8 cellular contexts compared by ENCODE assay signal in the genomic region with DNA sequence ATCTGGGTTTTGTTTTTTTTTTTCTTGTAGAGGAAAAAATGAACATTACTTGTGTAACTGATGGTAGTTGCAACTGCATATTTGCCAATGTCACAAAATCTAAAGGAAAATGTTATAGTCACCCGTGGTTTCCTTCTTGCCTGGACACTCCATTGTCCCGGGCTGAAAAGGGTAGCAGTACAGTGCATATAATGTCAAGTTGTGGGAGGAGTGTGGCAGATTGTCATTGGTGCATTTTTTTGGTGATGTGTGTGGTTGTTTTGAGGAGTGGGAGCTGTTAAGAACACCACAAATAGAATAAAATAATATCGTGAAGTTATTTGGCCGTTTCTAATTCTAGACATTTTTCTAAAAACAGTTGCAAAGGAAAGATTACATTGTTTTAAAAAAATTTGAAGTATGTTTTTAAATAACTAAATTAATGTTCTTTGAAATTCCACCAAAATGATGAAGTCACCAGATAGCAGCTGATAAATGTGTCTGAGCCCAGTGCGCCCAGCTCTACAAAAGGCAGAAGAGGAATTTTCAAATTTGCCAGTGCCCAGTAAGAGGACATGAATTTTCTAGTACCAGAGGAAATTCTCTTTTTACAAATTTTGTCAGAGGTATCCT. TPM values are rescaled to one million over a fixed set of nuclear protein-coding genes. Genes with fewer than 3 reads are reported as not detected.
A peak's percentile ranks its signal among the peaks of the same experiment; 100 is the strongest.
DNase-seq lines count a peak whose midpoint lies in the region; ATAC-seq, FAIRE-seq and TF ChIP-seq lines count a peak whose summit lies in the region.

No MANE protein-coding gene starts in this region.

- peak overlapping the region; percentile 92 for H3K4me3 Mint-ChIP-seq in nephron progenitor cell

- no peak overlapping the region for H3K23ac ChIP-seq in H1 (ENCODE audit: insufficient read length)

- peaks cover 64% of the 10 kb centered on the region for H3K4me1 Mint-ChIP-seq in nephron progenitor cell

- peak overlapping the region; percentile 63 for H3K27ac Mint-ChIP-seq in nephron progenitor cell

- TF ChIP-seq CTCF in H1 (IDR thresholded peaks at IDR 0.05; ENCODE audit: control extremely low read depth in 1 of 3, insufficient read depth in 1 of 3, low read depth in 1 of 3, low read length in 3 of 3) (no peak), nephron progenitor cell (IDR thresholded peaks at IDR 0.05) (no peak)

- WGBS in H1 (ENCODE audit: extremely low coverage in 1 of 2, insufficient coverage in 1 of 2, insufficient read length in 1 of 2, insufficient replicate concordance in 2 of 2, low coverage in 1 of 2, low lambda C conversion rate in 2 of 2, missing lambda C conversion rate in 1 of 2), 2 experiments = 16% methylated on average over 5 of the region's 5 CpGs; no CpG with 5 or more reads in 1 of the 2 experiments

- peaks cover 4 to 57% of the 10 kb centered on the region in 2 experiments; a peak in 3 of 4 replicates for H3K79me2 ChIP-seq in H1 (ENCODE audit: control insufficient read depth in 1 of 2, insufficient read depth in 2 of 2, low read length in 2 of 2)

- H3K9me3 Mint-ChIP-seq in nephron progenitor cell = peaks cover 5% of the 10 kb centered on the region

- H3K23me2 ChIP-seq in H1 (ENCODE audit: low read depth, low read length) = peaks cover 9% of the 10 kb centered on the region; the same call in 1 of the 2 replicates

- H3K14ac ChIP-seq in H1 (ENCODE audit: insufficient read length) = no peak overlapping the region

- DNase-seq in RPMI7951 (ENCODE audit: low read depth) (peak; percentile 21), H1 (ENCODE audit: low read depth in 1 of 2, low spot score in 2 of 2) (no peak), nephron progenitor cell (no peak), NCI-H2029 treated with DMSO at 0.1 percent for 48 hours (lab: John Stamatoyannopoulos, UW) (no peak), DMS153 treated with DMSO at 0.1 percent for 48 hours (lab: John Stamatoyannopoulos, UW; ENCODE audit: unreplicated experiment) (no peak)

- H2BK20ac ChIP-seq in H1 (ENCODE audit: low read length) = no peak overlapping the region

- peak overlapping the region in 1 of 4 experiments; percentile 43; a peak in 1 of 7 replicates for H3K9ac ChIP-seq in H1 (replicated peaks in 1 of 4; ENCODE audit: extremely low read depth in 1 of 4, low read depth in 3 of 4, low read length in 3 of 4)

- H3K36me3 ChIP-seq in H1 (ENCODE audit: control insufficient read depth in 2 of 4, insufficient read depth in 4 of 4, low read length in 3 of 4) = no peaks in the 10 kb centered on the region

- peaks cover 7 to 15% of the 10 kb centered on the region in 2 experiments for H4K20me1 ChIP-seq in H1 (replicated peaks in 1 of 2; ENCODE audit: control insufficient read depth in 1 of 2, insufficient read depth in 2 of 2, low read length in 2 of 2)

- no peak overlapping the region for H4K8ac ChIP-seq in H1 (ENCODE audit: extremely low read depth, insufficient read depth, low read length)

- peaks cover 0 to 9% (median 7%) of the 10 kb centered on the region in 4 experiments; a peak in 5 of 7 replicates for H3K4me1 ChIP-seq in H1 (replicated peaks in 1 of 4; ENCODE audit: control insufficient read depth in 3 of 4, insufficient read depth in 4 of 4, low read length in 3 of 4)

- no peak overlapping the region for H2BK5ac ChIP-seq in H1 (ENCODE audit: low read depth, low read length)

- no peak for TF ChIP-seq EP300 in H1 (IDR thresholded peaks at IDR 0.05; ENCODE audit: borderline replicate concordance in 1 of 2, low read depth in 2 of 2, low read length in 2 of 2)

- peak overlapping the region; percentile 71 to 83 for H3K4me2 ChIP-seq in H1 (ENCODE audit: insufficient read depth in 1 of 2, low read depth in 2 of 2, low read length in 2 of 2)

- no peak overlapping the region for H2AFZ ChIP-seq in H1 (ENCODE audit: low read length)

- no peak for TF ChIP-seq RAD21 in H1 (IDR thresholded peaks at IDR 0.05 in 1 of 2, conservative IDR thresholded peaks at IDR 0.05 in 1 of 2; ENCODE audit: low read depth in 2 of 2, low read length in 2 of 2)

- H4K5ac ChIP-seq in H1 (ENCODE audit: insufficient read length, low read depth, low read length) = no peak overlapping the region

- H2AK5ac ChIP-seq in H1 (ENCODE audit: low read depth, low read length) = no peak overlapping the region

- POLR2A ChIA-PET in H1 (lab: Charles Lee; ENCODE audit: partially characterized antibody) = interaction anchor here (0.6 to 1.8 kb wide), 6 partner anchors 9 to 169 kb away, joined by 3 to 5 read pairs (median 3); no protein-coding TSS in a partner anchor

- H3K27me3 ChIP-seq in H1 (replicated peaks in 1 of 4; ENCODE audit: control insufficient read depth in 3 of 4, extremely low read depth in 1 of 4, insufficient read depth in 3 of 4, low read length in 3 of 4) = peaks cover 0 to 4% (median 0%) of the 10 kb centered on the region in 4 experiments; a peak in 3 of 7 replicates

- H3K18ac ChIP-seq in H1 (ENCODE audit: extremely low read depth, low read length) = no peak overlapping the region

- H3K56ac ChIP-seq in H1 (replicated peaks; ENCODE audit: insufficient read length, low read depth, low read length) = no peak overlapping the region

- CTCF ChIA-PET in H1 (lab: Charles Lee; ENCODE audit: partially characterized antibody) = interaction anchor here (0.6 kb wide), 1 partner anchor 155 kb away, joined by 3 read pairs; no protein-coding TSS in a partner anchor

- no peak overlapping the region for H3K4ac ChIP-seq in H1 (replicated peaks; ENCODE audit: insufficient read length, low read depth, low read length)

- H3K27me3 Mint-ChIP-seq in nephron progenitor cell (ENCODE audit: low read depth, poor library complexity) = peaks cover 14% of the 10 kb centered on the region

- H3K27ac ChIP-seq in H1 (ENCODE audit: low read depth, low read length) = no peak overlapping the region

- H3K4me3 ChIP-seq in H1 (ENCODE audit: extremely low read depth in 1 of 4, insufficient read depth in 2 of 4, low read depth in 3 of 4, low read length in 4 of 4) = peak overlapping the region; percentile 77 to 84 (median 79)

- H4K91ac ChIP-seq in H1 (replicated peaks; ENCODE audit: insufficient read length, low read length) = no peak overlapping the region

- no peaks in the 10 kb centered on the region for H3K9me3 ChIP-seq in H1 (ENCODE audit: insufficient read depth in 2 of 2, low read depth in 1 of 2, low read length in 1 of 2)

- no peak overlapping the region for H2BK12ac ChIP-seq in H1 (ENCODE audit: low read depth, low read length)

- ATAC-seq in GM19351 (IDR thresholded peaks at IDR 0.05; ENCODE audit: unreplicated experiment) (peak; percentile 22), HG03457 (IDR thresholded peaks at IDR 0.05; ENCODE audit: unreplicated experiment) (no peak), HG02885 (IDR thresholded peaks at IDR 0.05; ENCODE audit: poor library complexity, unreplicated experiment) (no peak)

- H2BK120ac ChIP-seq in H1 (replicated peaks; ENCODE audit: low read depth, low read length) = no peak overlapping the region

- H2BK15ac ChIP-seq in H1 (ENCODE audit: low read length) = no peak overlapping the region

- no peak for FAIRE-seq in H1 (lab: Jason Lieb, UNC)

- peaks cover 9% of the 10 kb centered on the region for H3K79me1 ChIP-seq in H1 (ENCODE audit: low read depth, low read length)

- H3K36me3 Mint-ChIP-seq in nephron progenitor cell (ENCODE audit: low read depth) = peaks cover 7% of the 10 kb centered on the region

- no peak for TF ChIP-seq POLR2A in H1 (IDR thresholded peaks at IDR 0.05; ENCODE audit: control extremely low read depth in 1 of 2, low read depth in 2 of 2, low read length in 2 of 2)

TF ChIP-seq in H1, 55 proteins besides CTCF, POLR2A, EP300 and RAD21:
- TF ChIP-seq SP1 (IDR thresholded peaks at IDR 0.05; ENCODE audit: low read depth, low read length) = no peak
- TF ChIP-seq ASH2L (IDR thresholded peaks at IDR 0.05; ENCODE audit: low read length) = peak; percentile 5

RNA-seq across cellular contexts. Expression of a gene that starts 1.3 kb away (rescaled TPM):
- total RNA-seq in RPMI7951 (2014; rRNA removed; shearing (Covaris generic)) = 25.1 and 29.1 TPM in 2 replicates
- total RNA-seq in H1 (2021; fragmentation: NEBNext Ultra II Directional; extraction: Animal tissue kit (Norgen Biotek cat#: 25700)) = 29.4 and 32.0 TPM in 2 replicates
- 10.4 and 16.0 TPM in 2 replicates for polyA plus RNA-seq in H1 (2011; rRNA removed)
- 28.6 TPM for polyA plus RNA-seq in H1 (2011; cell fraction: cytosol; rRNA removed)
- 18.6 TPM for polyA plus RNA-seq in H1 (2011; cell fraction: nucleus; rRNA removed)
- 34.6 to 43.2 TPM (median 39.0 TPM) in 4 replicates for polyA plus RNA-seq in H1 (2012, experiment 1 of 2)
- polyA plus RNA-seq in H1 (2012, experiment 2 of 2) = 2.2 TPM
- 28.4 TPM for polyA plus RNA-seq in H1 (2013, experiment 1 of 2)
- polyA plus RNA-seq in H1 (2013, experiment 2 of 2) = 28.6 TPM
- polyA minus RNA-seq in H1 (2011; rRNA and poly(A)+ RNA removed) = 41.7 and 57.9 TPM in 2 replicates
- 19.6 TPM for polyA minus RNA-seq in H1 (2011; cell fraction: cytosol; rRNA and poly(A)+ RNA removed)
- 56.0 TPM for polyA minus RNA-seq in H1 (2011; cell fraction: nucleus; rRNA and poly(A)+ RNA removed)

RNA-seq across cellular contexts. Expression of a gene that starts 33.2 kb away (rescaled TPM):
- 2.6 and 3.1 TPM in 2 replicates for total RNA-seq in RPMI7951 (2014; rRNA removed; shearing (Covaris generic))
- 22.3 and 26.5 TPM in 2 replicates for total RNA-seq in H1 (2021; fragmentation: NEBNext Ultra II Directional; extraction: Animal tissue kit (Norgen Biotek cat#: 25700))
- polyA plus RNA-seq in H1 (2011; rRNA removed) = 10.1 and 13.7 TPM in 2 replicates
- 13.1 TPM for polyA plus RNA-seq in H1 (2011; cell fraction: cytosol; rRNA removed)
- 18.0 TPM for polyA plus RNA-seq in H1 (2011; cell fraction: nucleus; rRNA removed)
- 10.5 to 20.8 TPM (median 13.8 TPM) in 4 replicates for polyA plus RNA-seq in H1 (2012, experiment 1 of 2)
- 1.6 TPM for polyA plus RNA-seq in H1 (2012, experiment 2 of 2)
- polyA plus RNA-seq in H1 (2013, experiment 1 of 2) = 85.8 TPM
- polyA plus RNA-seq in H1 (2013, experiment 2 of 2) = 106 TPM
- 19.6 and 21.0 TPM in 2 replicates for polyA minus RNA-seq in H1 (2011; rRNA and poly(A)+ RNA removed)
- polyA minus RNA-seq in H1 (2011; cell fraction: cytosol; rRNA and poly(A)+ RNA removed) = 5.9 TPM
- polyA minus RNA-seq in H1 (2011; cell fraction: nucleus; rRNA and poly(A)+ RNA removed) = 7.3 TPM
